In the genomic region with DNA sequence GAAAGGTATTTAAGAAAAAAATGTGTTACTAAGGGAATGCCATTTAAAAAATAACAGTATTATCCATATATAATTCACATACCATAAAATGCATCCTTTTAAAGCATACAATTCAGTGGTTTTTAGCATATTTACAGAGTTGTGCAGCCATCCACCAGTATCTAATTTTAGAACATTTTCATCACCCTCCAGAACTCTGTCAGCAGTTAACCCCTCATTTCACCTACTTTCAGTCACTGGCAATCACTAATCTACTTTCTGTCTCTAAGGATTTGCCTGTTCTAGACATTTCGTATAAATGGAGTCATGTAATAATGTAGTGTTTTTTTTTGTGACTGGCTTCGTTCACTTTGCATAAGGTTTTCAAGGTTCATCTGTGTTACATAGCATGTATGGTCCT, we compare ENCODE assay signal across 13 cellular contexts. TPM values are rescaled to one million over a fixed set of nuclear protein-coding genes. Genes with fewer than 3 reads are reported as not detected.
A peak's percentile ranks its signal among the peaks of the same experiment; 100 is the strongest.
DNase-seq lines count a peak whose midpoint lies in the region; ATAC-seq, FAIRE-seq and TF ChIP-seq lines count a peak whose summit lies in the region.
"Had no signal": no experiment of that assay in that cellular context is flagged by ENCODE, and none has a peak within 500 bp of the region (broad histone marks: within the 10 kb centered on the region; RNA-seq: fewer than 3 reads in every experiment).

No MANE protein-coding gene starts in this region.

- H4K20me1 ChIP-seq in mammary epithelial cell (ENCODE audit: insufficient read depth, low read length): no peaks in the 10 kb centered on the region

- CTCF ChIA-PET in AG04449 (lab: Yijun Ruan, JAX): no interaction called here
- CTCF ChIA-PET in mammary epithelial cell (lab: Charles Lee; ENCODE audit: low non-redundant PET): no interaction called here

- dilution Hi-C loops in mammary epithelial cell (cut with HindIII; ENCODE audit: low sequenced_read_pairs): no loop called here

- H3K27ac ChIP-seq in WERI-Rb-1 (peak overlapping the region; percentile 76), gastrocnemius medialis (peak overlapping the region in 1 of 4 donors; percentile 12), mammary epithelial cell (ENCODE audit: insufficient read depth, low read depth, low read length) (no peak overlapping the region)

- H3K9ac ChIP-seq in mammary epithelial cell (ENCODE audit: insufficient read depth, low read length): no peak overlapping the region

- DNase-seq in AG04449 (ENCODE audit: low read depth, low spot score): peak; percentile 24
- no peak for DNase-seq in GM12891 (ENCODE audit: insufficient read length, low spot score)
- no peak for DNase-seq in WERI-Rb-1
- DNase-seq in gastrocnemius medialis: no peak
- no peak for DNase-seq in SIG-M5 treated with dmso at 0.1 percent for 504 hours (lab: John Stamatoyannopoulos, UW; ENCODE audit: unreplicated experiment)
- DNase-seq in nephron progenitor cell: no peak
- no peak for DNase-seq in mammary epithelial cell
- DNase-seq: Caco-2; CD8-positive, alpha-beta memory T cell; DMS53; GOT3; H9; IMR-90 had no signal

- H3K27me3 Mint-ChIP-seq in nephron progenitor cell (ENCODE audit: low read depth, poor library complexity): no peaks in the 10 kb centered on the region
- H3K27me3 Mint-ChIP-seq: CD8-positive, alpha-beta memory T cell had no signal

- H3K4me1 ChIP-seq in gastrocnemius medialis: peaks cover 43 to 62% of the 10 kb centered on the region in 2 donors
- H3K4me1 ChIP-seq in mammary epithelial cell (ENCODE audit: insufficient read depth, low read length): no peaks in the 10 kb centered on the region

- no peaks in the 10 kb centered on the region for H3K4me1 Mint-ChIP-seq in nephron progenitor cell

- H3K4me3 Mint-ChIP-seq in nephron progenitor cell: no peak overlapping the region
- H3K4me3 Mint-ChIP-seq: CD8-positive, alpha-beta memory T cell; H9 had no signal

- POLR2A ChIA-PET in AG04449 (lab: Yijun Ruan, JAX): no interaction called here

- peaks cover 17% of the 10 kb centered on the region for H3K79me2 ChIP-seq in mammary epithelial cell (ENCODE audit: insufficient read depth, low read length)

- peak; percentile 23 for FAIRE-seq in GM12891 (lab: Jason Lieb, UNC)

- H3K9me3 Mint-ChIP-seq in nephron progenitor cell: no peaks in the 10 kb centered on the region
- H3K9me3 Mint-ChIP-seq: CD8-positive, alpha-beta memory T cell; H9 had no signal

- no peak overlapping the region for H3K4me3 ChIP-seq in AG04449 (ENCODE audit: low read depth, low read length)
- peak overlapping the region; percentile 8 for H3K4me3 ChIP-seq in WERI-Rb-1 (ENCODE audit: low read depth, low read length)
- H3K4me3 ChIP-seq in gastrocnemius medialis: no peak overlapping the region
- no peak overlapping the region for H3K4me3 ChIP-seq in mammary epithelial cell (replicated peaks in 1 of 3; ENCODE audit: insufficient read depth in 1 of 3, low read depth in 2 of 3, low read length in 3 of 3)

- WGBS in mammary epithelial cell (ENCODE audit: low coverage, missing lambda C conversion rate): 100% methylated on average over 2 of the region's 2 CpGs

- H2AFZ ChIP-seq in mammary epithelial cell (ENCODE audit: low read depth, low read length): no peak overlapping the region

- no peak overlapping the region for H3K27ac Mint-ChIP-seq in nephron progenitor cell
- H3K27ac Mint-ChIP-seq: H9 had no signal

- ATAC-seq in gastrocnemius medialis: peak; percentile 34 to 53

- H3K27me3 ChIP-seq in WERI-Rb-1 (ENCODE audit: insufficient read depth, low read depth, severe bottlenecking): no peaks in the 10 kb centered on the region
- no peaks in the 10 kb centered on the region for H3K27me3 ChIP-seq in gastrocnemius medialis
- H3K27me3 ChIP-seq in mammary epithelial cell (ENCODE audit: insufficient read depth, low read length): no peaks in the 10 kb centered on the region

- H3K36me3 ChIP-seq in WERI-Rb-1: peaks cover 13% of the 10 kb centered on the region
- peaks cover 0 to 16% of the 10 kb centered on the region in 2 donors for H3K36me3 ChIP-seq in gastrocnemius medialis
- H3K36me3 ChIP-seq in mammary epithelial cell (ENCODE audit: insufficient read depth, low read length): no peaks in the 10 kb centered on the region

- intact Hi-C loops in gastrocnemius medialis (cut with DNase I; ENCODE audit: low total_unique reads) (no loop called here), mammary epithelial cell (cut with micrococcal nuclease) (no loop called here)

- TF ChIP-seq CTCF in AG04449 (IDR thresholded peaks at IDR 0.05; ENCODE audit: insufficient read depth, low read length, missing control alignments) (no peak), WERI-Rb-1 (IDR thresholded peaks at IDR 0.05; ENCODE audit: low read depth, low read length) (no peak), gastrocnemius medialis (IDR thresholded peaks at IDR 0.05 in 4 of 5, conservative IDR thresholded peaks at IDR 0.05 in 1 of 5) (no peak), nephron progenitor cell (IDR thresholded peaks at IDR 0.05) (no peak), mammary epithelial cell (conservative IDR thresholded peaks at IDR 0.05 in 1 of 2, IDR thresholded peaks at IDR 0.05 in 1 of 2; ENCODE audit: extremely low read depth in 1 of 2, insufficient read depth in 1 of 2, low read depth in 1 of 2, low read length in 2 of 2) (no peak)

- BruUV-seq in mammary epithelial cell (replicated peaks; lab: Mats Ljungman, UMichigan): no TSS peak

- in situ Hi-C loops in gastrocnemius medialis (cut with MboI; ENCODE audit: low sequenced_read_pairs in 4 of 4): no loop called here
- in situ Hi-C loops in mammary epithelial cell (cut with MboI; ENCODE audit: low sequenced_read_pairs in 2 of 2): no loop called here

- TF ChIP-seq POLR2A in GM12891 (IDR thresholded peaks at IDR 0.05; ENCODE audit: low read depth, low read length): no peak
- no peak for TF ChIP-seq POLR2A in gastrocnemius medialis (IDR thresholded peaks at IDR 0.05)

- H3K36me3 Mint-ChIP-seq in nephron progenitor cell (ENCODE audit: low read depth): peaks cover 41% of the 10 kb centered on the region

- no peak overlapping the region for H3K4me2 ChIP-seq in mammary epithelial cell (ENCODE audit: insufficient read depth, low read depth, low read length)

- H3K9me3 ChIP-seq in WERI-Rb-1 (ENCODE audit: severe bottlenecking) (no peaks in the 10 kb centered on the region), gastrocnemius medialis (no peaks in the 10 kb centered on the region), mammary epithelial cell (replicated peaks; ENCODE audit: insufficient read depth, low read length) (no peaks in the 10 kb centered on the region)
- H3K9me3 ChIP-seq: Caco-2 had no signal

TF ChIP-seq in GM12891, 5 proteins besides CTCF, POLR2A, EP300 and RAD21:
- no peak for TF ChIP-seq PAX5 (IDR thresholded peaks at IDR 0.05; ENCODE audit: insufficient read depth, low read length, severe bottlenecking)
- no peak for TF ChIP-seq TAF1 (IDR thresholded peaks at IDR 0.05; ENCODE audit: low read depth, low read length)
- TF ChIP-seq SPI1 (IDR thresholded peaks at IDR 0.05; ENCODE audit: low read depth, low read length): no peak
- no peak for TF ChIP-seq POLR2AphosphoS5 (IDR thresholded peaks at IDR 0.05; ENCODE audit: low read depth, low read length)
- TF ChIP-seq POU2F2 (IDR thresholded peaks at IDR 0.05; ENCODE audit: low read depth, low read length): no peak

RNA-seq across cellular contexts. Expression of a gene that starts 33.4 kb away (rescaled TPM):
- polyA plus RNA-seq in GM12891 (2012; ENCODE audit: low read depth, missing spikeins): 14.3 TPM
- 10 to 100 TPM; 48.2 to 89.2 (median 52.2) TPM for total RNA-seq in gastrocnemius medialis
- total RNA-seq in mammary epithelial cell: 10 to 100 TPM; 12.5 to 25.6 TPM
- polyA plus RNA-seq in mammary epithelial cell: 11.3 TPM
- 33.2 TPM for polyA minus RNA-seq in mammary epithelial cell
